8 cellular contexts compared by ENCODE assay signal in genomic region chr6:110185879-110186278, GRCh38. TPM values are rescaled to one million over a fixed set of nuclear protein-coding genes. Genes with fewer than 3 reads are reported as not detected.
A peak's percentile ranks its signal among the peaks of the same experiment; 100 is the strongest.
DNase-seq lines count a peak whose midpoint lies in the region; ATAC-seq and TF ChIP-seq lines count a peak whose summit lies in the region.

No MANE protein-coding gene starts in this region.

- DNase-seq in GM12865 (ENCODE audit: low read depth): peak; percentile 44
- no peak for DNase-seq in activated T-helper 2 cell treated with anti-CD3 and anti-CD28 coated beads, Interferon-gamma antibody, Interleukin-2, Interleukin-4, amounts not matched to agents 10 μg/mL and 5 μg/mL and 100 μg/mL, durations not matched to agents 14 hours and 24 hours and 36 hours (ENCODE audit: low spot score)
- DNase-seq in smooth muscle cell (lab: John Stamatoyannopoulos, UW; ENCODE audit: unreplicated experiment): no peak
- no peak for DNase-seq in glomerular visceral epithelial cell (ENCODE audit: extremely low spot score)
- DNase-seq in effector CD8-positive, alpha-beta T cell (lab: John Stamatoyannopoulos, UW): no peak

- H3K27ac Mint-ChIP-seq in activated T-helper 2 cell treated with anti-CD3 and anti-CD28 coated beads, Interferon-gamma antibody, Interleukin-2, Interleukin-4, amounts not matched to agents 10 μg/mL and 5 μg/mL and 100 μg/mL, durations not matched to agents 14 hours and 24 hours and 36 hours: peak overlapping the region; percentile 69

- no peak overlapping the region for H2AFZ ChIP-seq in smooth muscle cell (ENCODE audit: low read depth)

- no peaks in the 10 kb centered on the region for H3F3A ChIP-seq in smooth muscle cell (ENCODE audit: low read depth)

- ATAC-seq in GM19397 (IDR thresholded peaks at IDR 0.05; ENCODE audit: unreplicated experiment) (peak; percentile 54), HG03095 (IDR thresholded peaks at IDR 0.05; ENCODE audit: unreplicated experiment) (peak; percentile 57), HG03139 (IDR thresholded peaks at IDR 0.05; ENCODE audit: unreplicated experiment) (no peak)

- no peaks in the 10 kb centered on the region for H3K9me3 Mint-ChIP-seq in activated T-helper 2 cell treated with anti-CD3 and anti-CD28 coated beads, Interferon-gamma antibody, Interleukin-2, Interleukin-4, amounts not matched to agents 10 μg/mL and 5 μg/mL and 100 μg/mL, durations not matched to agents 14 hours and 24 hours and 36 hours

- no peak for TF ChIP-seq CTCF in GM12865 (IDR thresholded peaks at IDR 0.05; ENCODE audit: insufficient read depth, low read depth, low read length, missing control alignments)
- TF ChIP-seq CTCF in smooth muscle cell (IDR thresholded peaks at IDR 0.05; ENCODE audit: borderline replicate concordance, insufficient read depth, poor library complexity, severe bottlenecking): no peak

- WGBS in smooth muscle cell (ENCODE audit: low lambda C conversion rate): 99% methylated on average over 3 of the region's 3 CpGs

- peaks cover 94% of the 10 kb centered on the region for H3K79me2 ChIP-seq in smooth muscle cell (ENCODE audit: low read depth)

- H3K4me3 ChIP-seq in GM12865 (ENCODE audit: low read depth, low read length) (peak overlapping the region; percentile 53), smooth muscle cell (no peak overlapping the region)

- H3K4me1 ChIP-seq in smooth muscle cell (ENCODE audit: low read depth): peaks cover 12% of the 10 kb centered on the region

- peaks cover 91% of the 10 kb centered on the region for H4K20me1 ChIP-seq in smooth muscle cell (ENCODE audit: low read depth)

- H3K27ac ChIP-seq in smooth muscle cell (ENCODE audit: low read depth): no peak overlapping the region

- H3K9ac ChIP-seq in smooth muscle cell (ENCODE audit: low read depth): no peak overlapping the region

- peak overlapping the region; percentile 49 for H3K4me3 Mint-ChIP-seq in activated T-helper 2 cell treated with anti-CD3 and anti-CD28 coated beads, Interferon-gamma antibody, Interleukin-2, Interleukin-4, amounts not matched to agents 10 μg/mL and 5 μg/mL and 100 μg/mL, durations not matched to agents 14 hours and 24 hours and 36 hours (ENCODE audit: low read depth)

- H3K27me3 Mint-ChIP-seq in activated T-helper 2 cell treated with anti-CD3 and anti-CD28 coated beads, Interferon-gamma antibody, Interleukin-2, Interleukin-4, amounts not matched to agents 10 μg/mL and 5 μg/mL and 100 μg/mL, durations not matched to agents 14 hours and 24 hours and 36 hours (ENCODE audit: low read depth): no peaks in the 10 kb centered on the region

- H3K36me3 Mint-ChIP-seq in activated T-helper 2 cell treated with anti-CD3 and anti-CD28 coated beads, Interferon-gamma antibody, Interleukin-2, Interleukin-4, amounts not matched to agents 10 μg/mL and 5 μg/mL and 100 μg/mL, durations not matched to agents 14 hours and 24 hours and 36 hours (ENCODE audit: low read depth): peaks cover 7% of the 10 kb centered on the region

- intact Hi-C loops in activated T-helper 2 cell treated with anti-CD3 and anti-CD28 coated beads, Interferon-gamma antibody, Interleukin-2, Interleukin-4, amounts not matched to agents 10 μg/mL and 5 μg/mL and 100 μg/mL, durations not matched to agents 14 hours and 24 hours and 36 hours (cut with micrococcal nuclease): loop anchor here (10.0 kb wide), 2 partner anchors 731 to 801 kb away; partner anchors contain the start of genes CD164 and MICAL1

- no peak overlapping the region for H3K4me2 ChIP-seq in smooth muscle cell

- no peaks in the 10 kb centered on the region for H3K27me3 ChIP-seq in smooth muscle cell (ENCODE audit: low read depth)

- H3K9me3 ChIP-seq in smooth muscle cell (replicated peaks; ENCODE audit: low read depth): no peaks in the 10 kb centered on the region

- no peaks in the 10 kb centered on the region for H3K36me3 ChIP-seq in smooth muscle cell (ENCODE audit: low read depth)

- H3K4me1 Mint-ChIP-seq in activated T-helper 2 cell treated with anti-CD3 and anti-CD28 coated beads, Interferon-gamma antibody, Interleukin-2, Interleukin-4, amounts not matched to agents 10 μg/mL and 5 μg/mL and 100 μg/mL, durations not matched to agents 14 hours and 24 hours and 36 hours (ENCODE audit: low read depth): peaks cover 19% of the 10 kb centered on the region

RNA-seq across cellular contexts. Expression of gene CDC40, which starts 5.7 kb away (rescaled TPM):
- total RNA-seq in activated T-helper 2 cell treated with anti-CD3 and anti-CD28 coated beads, Interferon-gamma antibody, Interleukin-2, Interleukin-4, amounts not matched to agents 10 μg/mL and 5 μg/mL and 100 μg/mL, durations not matched to agents 14 hours and 24 hours and 36 hours: 25.4 and 34.3 TPM in 2 replicates
- total RNA-seq in smooth muscle cell: 22.1 and 28.8 TPM in 2 replicates
- 16.9 and 20.9 TPM in 2 replicates for polyA plus RNA-seq in smooth muscle cell

RNA-seq across cellular contexts. Expression of gene WASF1, which starts 6.4 kb away (rescaled TPM):
- total RNA-seq in activated T-helper 2 cell treated with anti-CD3 and anti-CD28 coated beads, Interferon-gamma antibody, Interleukin-2, Interleukin-4, amounts not matched to agents 10 μg/mL and 5 μg/mL and 100 μg/mL, durations not matched to agents 14 hours and 24 hours and 36 hours: 2.3 TPM in 2 replicates
- 16.9 and 39.5 TPM in 2 replicates for total RNA-seq in smooth muscle cell
- 22.8 and 26.5 TPM in 2 replicates for polyA plus RNA-seq in smooth muscle cell
